In genomic region chr3:172760406-172760805, GRCh38 we compare ENCODE assay signal across 19 cellular contexts. TPM values are rescaled to one million over a fixed set of nuclear protein-coding genes. Genes with fewer than 3 reads are reported as not detected.
DNase-seq lines count a peak whose midpoint lies in the region; ATAC-seq, FAIRE-seq and TF ChIP-seq lines count a peak whose summit lies in the region.
"Had no signal": no experiment of that assay in that cellular context is flagged by ENCODE, and none has a peak within 500 bp of the region (broad histone marks: within the 10 kb centered on the region; RNA-seq: fewer than 3 reads in every experiment).

No MANE protein-coding gene starts in this region.

- H3K27me3 ChIP-seq in bronchial epithelial cell (ENCODE audit: control insufficient read depth, insufficient read depth, low read length) (no peaks in the 10 kb centered on the region), mesenchymal stem cell (ENCODE audit: control insufficient read depth in 1 of 2, insufficient read depth in 1 of 2, low read length in 2 of 2) (no peaks in the 10 kb centered on the region)

- no peak overlapping the region for H2BK15ac ChIP-seq in mesenchymal stem cell (ENCODE audit: low read depth, poor library complexity, severe bottlenecking)

- H3K36me3 ChIP-seq in bronchial epithelial cell (ENCODE audit: control insufficient read depth, insufficient read depth, low read length) (peaks cover 2% of the 10 kb centered on the region), mesenchymal stem cell (ENCODE audit: control insufficient read depth in 1 of 2, insufficient read depth in 2 of 2, low read depth in 1 of 2, low read length in 2 of 2) (peaks cover 2 to 64% of the 10 kb centered on the region in 2 experiments)

- peaks cover 60% of the 10 kb centered on the region for H3K36me3 Mint-ChIP-seq in HFFc6 (ENCODE audit: low read depth)
- peaks cover 11 to 25% of the 10 kb centered on the region in 2 donors for H3K36me3 Mint-ChIP-seq in stimulated activated naive B cell treated with anti-CD40 and anti-IgM and Interleukin-4, amounts not matched to agents 10 μg/mL and 1 μg/mL and 100 μg/mL, for 72 hours

- H2AFZ ChIP-seq in mesenchymal stem cell (ENCODE audit: low read depth, low read length): no peak overlapping the region

- H3K4me1 Mint-ChIP-seq in HFFc6 (ENCODE audit: low read depth): peaks cover 17% of the 10 kb centered on the region
- no peaks in the 10 kb centered on the region for H3K4me1 Mint-ChIP-seq in stimulated activated naive B cell treated with anti-CD40 and anti-IgM and Interleukin-4, amounts not matched to agents 10 μg/mL and 1 μg/mL and 100 μg/mL, for 72 hours
- H3K4me1 Mint-ChIP-seq: activated CD4-positive, alpha-beta T cell treated with anti-CD3 and anti-CD28 coated beads for 36 hours; nephron had no signal

- FAIRE-seq in bronchial epithelial cell (lab: Jason Lieb, UNC): no peak
- FAIRE-seq: TTC549 had no signal

- H3K14ac ChIP-seq in mesenchymal stem cell (ENCODE audit: low read length in 2 of 2): no peak overlapping the region

- no peak overlapping the region for H3K18ac ChIP-seq in mesenchymal stem cell (ENCODE audit: low read depth in 1 of 2, low read length in 2 of 2)

- no peak overlapping the region for H2BK5ac ChIP-seq in mesenchymal stem cell (ENCODE audit: low read depth, low read length, poor library complexity, severe bottlenecking)

- H2BK120ac ChIP-seq in mesenchymal stem cell (ENCODE audit: low read depth, low read length): no peak overlapping the region

- no peak for ATAC-seq in stimulated activated naive B cell treated with anti-CD40 and anti-IgM and Interleukin-4, amounts not matched to agents 10 μg/mL and 1 μg/mL and 100 μg/mL, for 72 hours (replicated peaks)
- ATAC-seq: activated CD4-positive, alpha-beta T cell treated with anti-CD3 and anti-CD28 coated beads for 36 hours; left colon had no signal

- peaks cover 3% of the 10 kb centered on the region for H3K79me1 ChIP-seq in mesenchymal stem cell (replicated peaks; ENCODE audit: low read length, poor library complexity, severe bottlenecking)

- peak overlapping the region; percentile 73; the same call in 1 of the 2 replicates for H3K27ac Mint-ChIP-seq in HFFc6
- no peak overlapping the region for H3K27ac Mint-ChIP-seq in stimulated activated naive B cell treated with anti-CD40 and anti-IgM and Interleukin-4, amounts not matched to agents 10 μg/mL and 1 μg/mL and 100 μg/mL, for 72 hours
- H3K27ac Mint-ChIP-seq: activated CD4-positive, alpha-beta T cell treated with anti-CD3 and anti-CD28 coated beads for 36 hours; nephron had no signal

- no peak overlapping the region for H3K23ac ChIP-seq in mesenchymal stem cell (ENCODE audit: low read length in 2 of 2)

- H2BK12ac ChIP-seq in mesenchymal stem cell (ENCODE audit: low read length in 2 of 2): no peak overlapping the region

- H3K9me3 Mint-ChIP-seq in HFFc6: no peaks in the 10 kb centered on the region
- no peaks in the 10 kb centered on the region for H3K9me3 Mint-ChIP-seq in stimulated activated naive B cell treated with anti-CD40 and anti-IgM and Interleukin-4, amounts not matched to agents 10 μg/mL and 1 μg/mL and 100 μg/mL, for 72 hours
- H3K9me3 Mint-ChIP-seq: IgD-negative memory B cell, nephron had no signal

- no peaks in the 10 kb centered on the region for H3K9me3 ChIP-seq in mesenchymal stem cell (ENCODE audit: control insufficient read depth, low read length)

- H3K4me3 ChIP-seq in AG10803 (ENCODE audit: low read length) (no peak overlapping the region), bronchial epithelial cell (ENCODE audit: low read depth, low read length) (no peak overlapping the region), mesenchymal stem cell (ENCODE audit: insufficient read depth in 1 of 2, low read depth in 1 of 2, low read length in 2 of 2) (no peak overlapping the region)

- H3K4me1 ChIP-seq in mesenchymal stem cell (ENCODE audit: control insufficient read depth, insufficient read depth, low read depth, low read length): peaks cover 2% of the 10 kb centered on the region

- H3K4ac ChIP-seq in mesenchymal stem cell (ENCODE audit: low read depth in 1 of 2, low read length in 2 of 2): no peak overlapping the region

- DNase-seq in AG10803 (ENCODE audit: low read depth) (peak; percentile 73), HFFc6 (peak; percentile 32), bronchial epithelial cell (ENCODE audit: low read depth) (peak; percentile 39), mesenchymal stem cell (peak; percentile 76), NCI-H345 treated with DMSO at 0.1 percent for 48 hours (lab: John Stamatoyannopoulos, UW; ENCODE audit: unreplicated experiment) (no peak), RPMI8226 (no peak)
- DNase-seq in stimulated activated CD4-positive, alpha-beta T cell treated with anti-CD3 and anti-CD28 coated beads, Interleukin-2, amount 100 ng/mL, for 24 hours: no peak
- no peak for DNase-seq in stimulated activated naive B cell treated with anti-CD40 and anti-IgM and Interleukin-4, amounts not matched to agents 10 μg/mL and 1 μg/mL and 100 μg/mL, for 72 hours
- DNase-seq: activated CD4-positive, alpha-beta T cell treated with anti-CD3 and anti-CD28 coated beads for 36 hours; DND-41; left colon; midbrain; NCI-H146; SHP77; stimulated activated naive CD4-positive, alpha-beta T cell; SW 1271 had no signal

- WGBS in mesenchymal stem cell: 90% methylated on average over 5 of the region's 5 CpGs

- H4K8ac ChIP-seq in mesenchymal stem cell (ENCODE audit: low read length): no peak overlapping the region

- H4K91ac ChIP-seq in mesenchymal stem cell (ENCODE audit: low read length): no peak overlapping the region

- no peak overlapping the region for H3K4me2 ChIP-seq in mesenchymal stem cell (ENCODE audit: low read length, poor library complexity, severe bottlenecking)

- no peak overlapping the region for H3K27ac ChIP-seq in mesenchymal stem cell (ENCODE audit: low read length, poor library complexity, severe bottlenecking)

- no peak overlapping the region for H3K9ac ChIP-seq in mesenchymal stem cell (ENCODE audit: low read length)

- H2AK5ac ChIP-seq in mesenchymal stem cell (ENCODE audit: low read length, severe bottlenecking): no peak overlapping the region

- no peaks in the 10 kb centered on the region for H3K27me3 Mint-ChIP-seq in HFFc6 (ENCODE audit: insufficient read depth)
- H3K27me3 Mint-ChIP-seq in stimulated activated naive B cell treated with anti-CD40 and anti-IgM and Interleukin-4, amounts not matched to agents 10 μg/mL and 1 μg/mL and 100 μg/mL, for 72 hours: no peaks in the 10 kb centered on the region
- H3K27me3 Mint-ChIP-seq: activated CD4-positive, alpha-beta T cell treated with anti-CD3 and anti-CD28 coated beads for 36 hours; IgD-negative memory B cell had no signal

- TF ChIP-seq CTCF in AG10803 (conservative IDR thresholded peaks at IDR 0.05; ENCODE audit: low read length) (no peak), HFFc6 (IDR thresholded peaks at IDR 0.05) (no peak), bronchial epithelial cell (IDR thresholded peaks at IDR 0.05; ENCODE audit: insufficient read depth, low read length, severe bottlenecking) (no peak)

- no peak overlapping the region for H3K4me3 Mint-ChIP-seq in HFFc6
- H3K4me3 Mint-ChIP-seq in stimulated activated naive B cell treated with anti-CD40 and anti-IgM and Interleukin-4, amounts not matched to agents 10 μg/mL and 1 μg/mL and 100 μg/mL, for 72 hours: no peak overlapping the region
- H3K4me3 Mint-ChIP-seq: activated CD4-positive, alpha-beta T cell treated with anti-CD3 and anti-CD28 coated beads for 36 hours; IgD-negative memory B cell; nephron had no signal

RNA-seq across cellular contexts. Expression of gene ECT2, which starts 9.9 kb away (rescaled TPM):
- 10 to 100 TPM; 29.1 to 62.4 (median 50.6) TPM for total RNA-seq in HFFc6 (2021; fragmentation: NEBNext Ultra II Directional; extraction: Animal tissue kit (Norgen Biotek cat#: 25700))
- total RNA-seq in bronchial epithelial cell: 9.0 and 11.4 TPM in 2 replicates
- polyA plus RNA-seq in mesenchymal stem cell (2013, experiment 1 of 2): 12.9 TPM
- 13.6 TPM for polyA plus RNA-seq in mesenchymal stem cell (2013, experiment 2 of 2)

RNA-seq across cellular contexts. Expression of gene NCEH1, which starts 49.5 kb away (rescaled TPM):
- 10 to 100 TPM; 42.1 to 82.6 (median 76.3) TPM for total RNA-seq in HFFc6 (2021; fragmentation: NEBNext Ultra II Directional; extraction: Animal tissue kit (Norgen Biotek cat#: 25700))
- total RNA-seq in bronchial epithelial cell: 3.8 and 5.3 TPM in 2 replicates
- polyA plus RNA-seq in mesenchymal stem cell (2013, experiment 1 of 2): 13.5 TPM
- 13.3 TPM for polyA plus RNA-seq in mesenchymal stem cell (2013, experiment 2 of 2)

Comparison
In these comparisons a context has a peak if more than half of its experiments do, and no peak if none do; other contexts are left out.
1. DNase-seq: peak in AG10803 (single experiment), HFFc6 (single experiment), bronchial epithelial cell (single experiment) and mesenchymal stem cell (single experiment); none in NCI-H345 treated with DMSO at 0.1 percent for 48 hours (single experiment), stimulated activated CD4-positive, alpha-beta T cell treated with anti-CD3 and anti-CD28 coated beads, Interleukin-2, amount 100 ng/mL, for 24 hours (0 of 2), RPMI8226 (single experiment) and stimulated activated naive B cell treated with anti-CD40 and anti-IgM and Interleukin-4, amounts not matched to agents 10 μg/mL and 1 μg/mL and 100 μg/mL, for 72 hours (single experiment).